Comparison of ENCODE assay signal across 8 cellular contexts in the genomic region with DNA sequence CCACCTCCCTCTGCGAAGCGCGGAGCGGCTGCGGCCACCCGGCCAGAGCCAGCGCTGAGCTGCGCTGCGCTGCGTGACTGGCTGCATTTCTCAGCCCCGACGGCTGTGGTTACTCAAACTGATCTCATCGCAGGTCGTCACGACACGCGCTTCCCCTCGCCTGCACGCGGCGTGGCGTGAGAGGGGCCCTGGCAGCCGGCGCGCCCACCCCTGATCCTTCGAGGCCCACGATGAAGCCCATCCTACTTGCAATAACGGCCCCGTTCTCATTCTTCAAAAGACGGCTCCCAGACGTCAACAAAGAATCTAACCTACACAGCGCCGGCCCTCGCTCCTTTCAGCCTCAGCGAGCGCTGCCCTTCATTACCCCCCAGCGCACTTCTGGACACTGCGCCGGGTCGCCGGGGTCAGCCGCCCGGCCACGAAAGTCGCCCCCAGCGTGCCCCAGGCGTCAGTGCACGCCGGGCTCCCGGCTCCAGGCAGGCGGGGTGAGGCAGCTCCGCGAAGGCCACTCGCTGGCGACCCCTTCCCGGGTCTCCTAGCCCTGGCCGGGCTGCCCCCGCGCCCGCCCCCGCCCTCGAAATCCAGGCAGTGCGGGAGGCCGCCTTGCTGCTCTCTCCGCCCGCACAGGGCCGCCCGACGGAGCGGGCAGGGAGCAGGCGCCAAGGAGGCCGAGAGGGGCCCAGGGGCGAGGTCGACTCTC. TPM values are rescaled to one million over a fixed set of nuclear protein-coding genes. Genes with fewer than 3 reads are reported as not detected.
DNase-seq lines count a peak whose midpoint lies in the region; ATAC-seq and TF ChIP-seq lines count a peak whose summit lies in the region.

No MANE protein-coding gene starts in this region.

- peak overlapping the region; percentile 94 to 100 (median 98) for H3K27ac Mint-ChIP-seq in CD4-positive, CD25-positive, alpha-beta regulatory T cell
- H3K27ac Mint-ChIP-seq in activated CD4-positive, alpha-beta memory T cell treated with anti-CD3 and anti-CD28 coated beads, Interleukin-2, amount 10 ng/mL, durations not matched to agents 7 days and 5 days, result peak overlapping the region; percentile 96
- peak overlapping the region; percentile 94 to 99 (median 97) for H3K27ac Mint-ChIP-seq in naive B cell

- H3K4me1 ChIP-seq in CD4-positive, CD25-positive, alpha-beta regulatory T cell (ENCODE audit: control insufficient read depth, insufficient read depth, low read length, poor library complexity, severe bottlenecking), result peaks cover 35% of the 10 kb centered on the region
- peaks cover 0 to 23% (median 5%) of the 10 kb centered on the region in 4 donors for H3K4me1 ChIP-seq in tibial nerve

- 16 to 21% methylated on average over 31 to 55 of the region's 74 CpGs for WGBS in tibial nerve, 2 donors

- peaks cover 4% of the 10 kb centered on the region for H3K36me3 Mint-ChIP-seq in CD4-positive, CD25-positive, alpha-beta regulatory T cell
- H3K36me3 Mint-ChIP-seq in activated CD4-positive, alpha-beta memory T cell treated with anti-CD3 and anti-CD28 coated beads, Interleukin-2, amount 10 ng/mL, durations not matched to agents 7 days and 5 days (ENCODE audit: low read depth), result peaks cover 18% of the 10 kb centered on the region
- H3K36me3 Mint-ChIP-seq in naive B cell, result no peaks in the 10 kb centered on the region

- no peak overlapping the region for H3K4me3 ChIP-seq in CD4-positive, CD25-positive, alpha-beta regulatory T cell (ENCODE audit: low read depth, low read length)
- H3K4me3 ChIP-seq in epithelial cell of esophagus (ENCODE audit: low read length) (peak overlapping the region; percentile 45), tibial nerve (peak overlapping the region; percentile 46 to 80 (median 79))

- H3K27ac ChIP-seq in CD4-positive, CD25-positive, alpha-beta regulatory T cell (ENCODE audit: insufficient read depth, low read length, poor library complexity, severe bottlenecking), result peak overlapping the region; percentile 78
- H3K27ac ChIP-seq in tibial nerve, result peak overlapping the region; percentile 48 to 94 (median 88)

- TF ChIP-seq EP300 in tibial nerve (IDR thresholded peaks at IDR 0.05), result no peak

- no peak for TF ChIP-seq POLR2A in tibial nerve (IDR thresholded peaks at IDR 0.05)

- DNase-seq in CD4-positive, CD25-positive, alpha-beta regulatory T cell, result peak; percentile 14 to 79 (median 26)
- DNase-seq in activated CD4-positive, alpha-beta memory T cell treated with anti-CD3 and anti-CD28 coated beads, Interleukin-2, amount 10 ng/mL, durations not matched to agents 7 days and 5 days, result peak; percentile 39
- no peak for DNase-seq in epithelial cell of esophagus (ENCODE audit: low read depth)
- peak; percentile 67 for DNase-seq in naive B cell
- DNase-seq in tibial nerve (ENCODE audit: low spot score in 2 of 2), result no peak
- DNase-seq in inferior parietal cortex (ENCODE audit: extremely low spot score), result no peak

- no peaks in the 10 kb centered on the region for H3K36me3 ChIP-seq in CD4-positive, CD25-positive, alpha-beta regulatory T cell (ENCODE audit: control insufficient read depth, insufficient read depth, low read length)
- no peaks in the 10 kb centered on the region for H3K36me3 ChIP-seq in tibial nerve

- H3K9me3 Mint-ChIP-seq in CD4-positive, CD25-positive, alpha-beta regulatory T cell, result no peaks in the 10 kb centered on the region
- no peaks in the 10 kb centered on the region for H3K9me3 Mint-ChIP-seq in activated CD4-positive, alpha-beta memory T cell treated with anti-CD3 and anti-CD28 coated beads, Interleukin-2, amount 10 ng/mL, durations not matched to agents 7 days and 5 days
- no peaks in the 10 kb centered on the region for H3K9me3 Mint-ChIP-seq in naive B cell

- peak; percentile 1 to 6 for ATAC-seq in CD4-positive, CD25-positive, alpha-beta regulatory T cell (ENCODE audit: low read depth in 2 of 2)
- peak; percentile 18 for ATAC-seq in GM19467 (IDR thresholded peaks at IDR 0.05; ENCODE audit: unreplicated experiment)
- peak; percentile 14 for ATAC-seq in HG03558 (IDR thresholded peaks at IDR 0.05; ENCODE audit: extremely low read depth, unreplicated experiment)
- ATAC-seq in naive B cell (ENCODE audit: low read depth in 2 of 2), result peak; percentile 23 to 35

- no peaks in the 10 kb centered on the region for H3K27me3 ChIP-seq in CD4-positive, CD25-positive, alpha-beta regulatory T cell (ENCODE audit: control insufficient read depth, insufficient read depth, low read length)
- H3K27me3 ChIP-seq in tibial nerve, result no peaks in the 10 kb centered on the region

- CTCF ChIA-PET in activated CD4-positive, alpha-beta memory T cell treated with anti-CD3 and anti-CD28 coated beads, Interleukin-2, amount 10 ng/mL, durations not matched to agents 7 days and 5 days (lab: Charles Lee), result interaction anchor here (1.5 kb wide), 1 partner anchor 321 kb away, joined by 6 read pairs; no protein-coding TSS in a partner anchor

- POLR2A ChIA-PET in activated CD4-positive, alpha-beta memory T cell treated with anti-CD3 and anti-CD28 coated beads, Interleukin-2, amount 10 ng/mL, durations not matched to agents 7 days and 5 days (lab: Charles Lee), result interaction anchor here (0.7 to 3.5 kb wide), 10 partner anchors 93 to 359 kb away, joined by 3 to 68 read pairs (median 8); a partner anchor contains a TSS

- H3K4me3 Mint-ChIP-seq in CD4-positive, CD25-positive, alpha-beta regulatory T cell, result peak overlapping the region; percentile 93 to 99 (median 98)
- H3K4me3 Mint-ChIP-seq in activated CD4-positive, alpha-beta memory T cell treated with anti-CD3 and anti-CD28 coated beads, Interleukin-2, amount 10 ng/mL, durations not matched to agents 7 days and 5 days, result peak overlapping the region; percentile 89
- H3K4me3 Mint-ChIP-seq in naive B cell, result peak overlapping the region; percentile 87 to 99 (median 98)

- TF ChIP-seq CTCF in epithelial cell of esophagus (IDR thresholded peaks at IDR 0.05; ENCODE audit: insufficient read depth, low read depth, low read length, missing control alignments) (no peak), tibial nerve (IDR thresholded peaks at IDR 0.05) (peak in 1 of 5 experiments; percentile 13)

- H3K9me3 ChIP-seq in CD4-positive, CD25-positive, alpha-beta regulatory T cell (ENCODE audit: control insufficient read depth in 2 of 2, low read length in 2 of 2), result no peaks in the 10 kb centered on the region
- H3K9me3 ChIP-seq in tibial nerve, result no peaks in the 10 kb centered on the region

- peaks cover 34 to 57% (median 47%) of the 10 kb centered on the region in 4 donors for H3K4me1 Mint-ChIP-seq in CD4-positive, CD25-positive, alpha-beta regulatory T cell
- H3K4me1 Mint-ChIP-seq in activated CD4-positive, alpha-beta memory T cell treated with anti-CD3 and anti-CD28 coated beads, Interleukin-2, amount 10 ng/mL, durations not matched to agents 7 days and 5 days, result peaks cover 74% of the 10 kb centered on the region
- H3K4me1 Mint-ChIP-seq in naive B cell, result peaks cover 18 to 42% (median 23%) of the 10 kb centered on the region in 3 donors

- H3K27me3 Mint-ChIP-seq in CD4-positive, CD25-positive, alpha-beta regulatory T cell, result no peaks in the 10 kb centered on the region
- H3K27me3 Mint-ChIP-seq in activated CD4-positive, alpha-beta memory T cell treated with anti-CD3 and anti-CD28 coated beads, Interleukin-2, amount 10 ng/mL, durations not matched to agents 7 days and 5 days, result no peaks in the 10 kb centered on the region
- no peaks in the 10 kb centered on the region for H3K27me3 Mint-ChIP-seq in naive B cell

RNA-seq across cellular contexts. Expression of a gene that starts 9.9 kb away (rescaled TPM):
- total RNA-seq in CD4-positive, CD25-positive, alpha-beta regulatory T cell, result 0.99 TPM
- 1 to 10 TPM in 2 of 4 donors, under 1 TPM in 2; 0.44 to 2.4 (median 1.3) TPM for polyA plus RNA-seq in CD4-positive, CD25-positive, alpha-beta regulatory T cell
- total RNA-seq in activated CD4-positive, alpha-beta memory T cell treated with anti-CD3 and anti-CD28 coated beads, Interleukin-2, amount 10 ng/mL, durations not matched to agents 7 days and 5 days, result 1 to 10 TPM; 1.4 to 1.6 TPM
- 10 to 100 TPM in 1 of 6 donors, 1 to 10 TPM in 4, not detected in 1; 1.9 to 12.3 (median 4.8) TPM for polyA plus RNA-seq in naive B cell (ENCODE audit: low read depth in 6 of 6)
- 1 to 10 TPM in 3 of 4 donors, under 1 TPM in 1; 0.30 to 3.7 (median 2.7) TPM for total RNA-seq in tibial nerve

Comparison
In these comparisons a context has a peak if more than half of its experiments do, and no peak if none do; other contexts are left out.
1. DNase-seq: peak in CD4-positive, CD25-positive, alpha-beta regulatory T cell (3 of 3), activated CD4-positive, alpha-beta memory T cell treated with anti-CD3 and anti-CD28 coated beads, Interleukin-2, amount 10 ng/mL, durations not matched to agents 7 days and 5 days (single experiment) and naive B cell (single experiment); none in epithelial cell of esophagus (single experiment), tibial nerve (0 of 2) and inferior parietal cortex (single experiment).
2. Peak in every context shown above with its lines, with median percentiles within 50 percentile points of each other: ATAC-seq, H3K27ac Mint-ChIP-seq and H3K4me3 Mint-ChIP-seq.